In the genomic region with DNA sequence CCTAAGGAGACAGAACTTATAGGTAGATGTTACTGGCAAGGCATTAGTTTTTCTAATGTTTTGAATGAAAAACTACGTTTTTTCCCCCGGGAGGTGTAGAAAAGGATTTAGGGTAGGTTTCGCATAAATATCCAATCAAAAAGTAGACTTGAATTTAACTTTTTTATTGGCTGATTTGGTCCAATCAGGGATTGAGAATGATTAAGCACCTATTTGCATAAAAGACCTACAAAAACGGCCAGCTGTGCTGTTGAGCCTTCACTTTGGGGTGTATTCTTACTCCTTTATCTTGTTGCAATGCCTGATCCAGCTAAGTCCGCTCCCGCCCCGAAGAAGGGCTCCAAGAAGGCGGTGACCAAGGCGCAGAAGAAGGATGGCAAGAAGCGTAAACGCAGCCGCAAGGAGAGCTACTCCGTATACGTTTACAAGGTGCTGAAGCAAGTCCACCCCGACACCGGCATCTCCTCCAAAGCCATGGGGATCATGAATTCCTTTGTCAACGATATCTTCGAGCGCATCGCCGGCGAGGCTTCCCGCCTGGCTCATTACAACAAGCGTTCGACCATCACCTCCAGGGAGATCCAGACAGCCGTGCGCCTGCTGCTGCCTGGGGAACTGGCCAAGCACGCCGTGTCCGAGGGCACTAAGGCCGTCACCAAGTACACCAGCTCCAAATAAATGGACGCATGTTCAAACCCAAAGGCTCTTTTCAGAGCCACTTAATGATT, we compare ENCODE assay signal across 8 cellular contexts.
DNase-seq lines count a peak whose midpoint lies in the region; ATAC-seq and TF ChIP-seq lines count a peak whose summit lies in the region.

No MANE protein-coding gene starts in this region.

- POLR2A ChIA-PET in activated CD8-positive, alpha-beta T cell treated with anti-CD3 and anti-CD28 coated beads, Interleukin-2, amount 10 ng/mL, durations not matched to agents 7 days and 5 days (lab: Charles Lee), result interaction anchor here (0.7 to 3.5 kb wide), 23 partner anchors 31 to 1622 kb away, joined by 3 to 59 read pairs (median 12); a partner anchor contains a TSS

- H3K4me1 Mint-ChIP-seq in activated CD8-positive, alpha-beta T cell treated with anti-CD3 and anti-CD28 coated beads, Interleukin-2, amount 10 ng/mL, durations not matched to agents 7 days and 5 days (ENCODE audit: low read depth), result peaks cover 32% of the 10 kb centered on the region
- H3K4me1 Mint-ChIP-seq in endothelial cell (ENCODE audit: unreplicated experiment), result peaks cover 17% of the 10 kb centered on the region

- no peak for TF ChIP-seq CTCF in endothelial cell (IDR thresholded peaks at IDR 0.05; ENCODE audit: unreplicated experiment)

- peak overlapping the region; percentile 100 for H3K27ac Mint-ChIP-seq in activated CD8-positive, alpha-beta T cell treated with anti-CD3 and anti-CD28 coated beads, Interleukin-2, amount 10 ng/mL, durations not matched to agents 7 days and 5 days
- peak overlapping the region; percentile 64 for H3K27ac Mint-ChIP-seq in endothelial cell (ENCODE audit: unreplicated experiment)

- CTCF ChIA-PET in activated CD8-positive, alpha-beta T cell treated with anti-CD3 and anti-CD28 coated beads, Interleukin-2, amount 10 ng/mL, durations not matched to agents 7 days and 5 days (lab: Charles Lee), result interaction anchor here (0.7 to 2.9 kb wide), 9 partner anchors 11 to 344 kb away, joined by 3 to 19 read pairs (median 6); a partner anchor contains a TSS

- H3K36me3 Mint-ChIP-seq in activated CD8-positive, alpha-beta T cell treated with anti-CD3 and anti-CD28 coated beads, Interleukin-2, amount 10 ng/mL, durations not matched to agents 7 days and 5 days (ENCODE audit: low read depth), result peaks cover 32% of the 10 kb centered on the region
- H3K36me3 Mint-ChIP-seq in endothelial cell (ENCODE audit: low read depth, unreplicated experiment), result no peaks in the 10 kb centered on the region

- peak; percentile 51 to 64 (median 54) for DNase-seq in stimulated activated CD4-positive, alpha-beta T cell treated with anti-CD3 and anti-CD28 coated beads, Interleukin-12 subunit alpha, Interleukin-12 subunit beta, amount 100 ng/mL, for 48 hours (ENCODE audit: low read depth in 2 of 3, low spot score in 1 of 3)
- DNase-seq in stimulated activated CD4-positive, alpha-beta T cell treated with anti-CD3 and anti-CD28 coated beads, Interleukin-12 subunit alpha, Interleukin-12 subunit beta, amount 100 ng/mL, for 4 hours, result no peak
- DNase-seq in NCI-H526 treated with DMSO at 0.1 percent for 48 hours (lab: John Stamatoyannopoulos, UW) (peak; percentile 92), endothelial cell (ENCODE audit: low spot score) (peak; percentile 41), midbrain (lab: John Stamatoyannopoulos, UW) (peak; percentile 54), stromal cell of bone marrow (ENCODE audit: low read depth) (peak; percentile 57)
- DNase-seq in activated CD8-positive, alpha-beta T cell treated with anti-CD3 and anti-CD28 coated beads, Interleukin-2, amount 10 ng/mL, durations not matched to agents 7 days and 5 days, result peak; percentile 90

- H3K4me3 Mint-ChIP-seq in activated CD8-positive, alpha-beta T cell treated with anti-CD3 and anti-CD28 coated beads, Interleukin-2, amount 10 ng/mL, durations not matched to agents 7 days and 5 days, result peak overlapping the region; percentile 84
- H3K4me3 Mint-ChIP-seq in endothelial cell (ENCODE audit: unreplicated experiment), result peak overlapping the region; percentile 93

- H3K9me3 Mint-ChIP-seq in activated CD8-positive, alpha-beta T cell treated with anti-CD3 and anti-CD28 coated beads, Interleukin-2, amount 10 ng/mL, durations not matched to agents 7 days and 5 days (ENCODE audit: insufficient read depth), result no peaks in the 10 kb centered on the region
- H3K9me3 Mint-ChIP-seq in endothelial cell (ENCODE audit: unreplicated experiment), result no peaks in the 10 kb centered on the region

- peak; percentile 59 for ATAC-seq in HG03108 (IDR thresholded peaks at IDR 0.05; ENCODE audit: unreplicated experiment)
- peak; percentile 52 for ATAC-seq in activated CD8-positive, alpha-beta T cell treated with anti-CD3 and anti-CD28 coated beads, Interleukin-2, amount 10 ng/mL, durations not matched to agents 7 days and 5 days

- no peaks in the 10 kb centered on the region for H3K27me3 Mint-ChIP-seq in activated CD8-positive, alpha-beta T cell treated with anti-CD3 and anti-CD28 coated beads, Interleukin-2, amount 10 ng/mL, durations not matched to agents 7 days and 5 days (ENCODE audit: low read depth)
- peaks cover 2% of the 10 kb centered on the region for H3K27me3 Mint-ChIP-seq in endothelial cell (ENCODE audit: unreplicated experiment)
